11 cellular contexts compared by ENCODE assay signal in the genomic region with DNA sequence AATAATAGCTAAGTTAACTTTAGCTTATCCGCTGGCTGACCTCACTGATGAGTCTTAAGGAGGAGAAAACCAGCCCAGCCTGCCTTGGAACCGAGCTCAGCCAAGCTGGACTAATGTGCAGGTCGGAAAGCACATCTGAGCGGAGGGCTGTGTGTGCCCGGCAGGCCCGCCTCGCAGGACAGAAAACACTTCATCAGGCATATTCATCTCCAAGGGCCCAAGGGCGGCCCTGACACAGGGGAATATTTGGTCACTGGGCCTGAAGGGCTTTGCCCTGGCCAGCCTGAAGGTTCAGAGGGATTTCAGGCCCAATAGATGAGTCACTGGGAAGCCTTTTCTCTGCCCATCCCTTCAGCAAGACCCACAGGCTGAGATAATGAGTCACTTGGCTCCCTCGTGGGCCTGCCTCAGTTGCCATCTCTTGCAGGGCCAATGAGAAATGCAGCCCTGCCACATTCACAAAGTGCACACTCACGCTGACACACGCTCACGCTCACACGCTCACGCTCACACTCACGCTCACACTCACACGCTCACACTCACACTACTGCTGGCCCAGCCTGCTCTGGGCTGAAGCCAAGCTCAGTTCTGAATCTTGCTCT.
DNase-seq lines count a peak whose midpoint lies in the region; ATAC-seq and TF ChIP-seq lines count a peak whose summit lies in the region.
"Had no signal": no experiment of that assay in that cellular context is flagged by ENCODE, and none has a peak within 500 bp of the region (broad histone marks: within the 10 kb centered on the region; RNA-seq: fewer than 3 reads in every experiment).

No MANE protein-coding gene starts in this region.

- no peaks in the 10 kb centered on the region for H3K36me3 ChIP-seq in BLaER1 treated with 17β-estradiol and CSF1 and Interleukin-3, amounts not matched to agents 10 nM and 100 nM
- H3K36me3 ChIP-seq in osteoblast (ENCODE audit: insufficient read depth, low read length) = no peaks in the 10 kb centered on the region

- intact Hi-C loops in dendritic cell treated with granulocyte-macrophage colony-stimulating factor and Interleukin-4, amounts not matched to agents 40 ng/mL and 50 ng/mL, for 4 days (cut with micrococcal nuclease) = no loop called here

- no peaks in the 10 kb centered on the region for H3K9me3 Mint-ChIP-seq in dendritic cell treated with granulocyte-macrophage colony-stimulating factor and Interleukin-4, amounts not matched to agents 40 ng/mL and 50 ng/mL, for 4 days
- H3K9me3 Mint-ChIP-seq in type B pancreatic cell = no peaks in the 10 kb centered on the region

- peaks cover 0 to 9% (median 0%) of the 10 kb centered on the region in 11 experiments; a peak in 2 of 22 replicates for H4K20me1 ChIP-seq in BLaER1 treated with 17β-estradiol and CSF1 and Interleukin-3, amounts not matched to agents 10 nM and 100 nM
- H4K20me1 ChIP-seq in osteoblast (ENCODE audit: insufficient read depth, low read length) = no peaks in the 10 kb centered on the region

- H3K27ac ChIP-seq in BLaER1 treated with 17β-estradiol and CSF1 and Interleukin-3, amounts not matched to agents 10 nM and 100 nM = no peak overlapping the region
- peak overlapping the region; percentile 82 for H3K27ac ChIP-seq in osteoblast (ENCODE audit: low read depth, low read length)
- H3K27ac ChIP-seq: SK-N-MC had no signal

- H3K36me3 Mint-ChIP-seq in dendritic cell treated with granulocyte-macrophage colony-stimulating factor and Interleukin-4, amounts not matched to agents 40 ng/mL and 50 ng/mL, for 4 days (ENCODE audit: low read depth) = no peaks in the 10 kb centered on the region
- H3K36me3 Mint-ChIP-seq in type B pancreatic cell = peaks cover 10% of the 10 kb centered on the region

- no peak for ATAC-seq in GM21526 (IDR thresholded peaks at IDR 0.05; ENCODE audit: low FRiP score, unreplicated experiment)

- no peak overlapping the region for H3K4me3 Mint-ChIP-seq in dendritic cell treated with granulocyte-macrophage colony-stimulating factor and Interleukin-4, amounts not matched to agents 40 ng/mL and 50 ng/mL, for 4 days
- H3K4me3 Mint-ChIP-seq in type B pancreatic cell = no peak overlapping the region

- peak overlapping the region; percentile 59 for H3K27ac Mint-ChIP-seq in dendritic cell treated with granulocyte-macrophage colony-stimulating factor and Interleukin-4, amounts not matched to agents 40 ng/mL and 50 ng/mL, for 4 days
- no peak overlapping the region for H3K27ac Mint-ChIP-seq in type B pancreatic cell

- TF ChIP-seq POLR2A in erythroblast (IDR thresholded peaks at IDR 0.05; ENCODE audit: low read length) = no peak

- H3K27me3 Mint-ChIP-seq in dendritic cell treated with granulocyte-macrophage colony-stimulating factor and Interleukin-4, amounts not matched to agents 40 ng/mL and 50 ng/mL, for 4 days = peaks cover 3% of the 10 kb centered on the region
- peaks cover 8% of the 10 kb centered on the region for H3K27me3 Mint-ChIP-seq in type B pancreatic cell

- H3K4me3 ChIP-seq in BLaER1 treated with 17β-estradiol and CSF1 and Interleukin-3, amounts not matched to agents 10 nM and 100 nM = no peak overlapping the region
- H3K4me3 ChIP-seq in osteoblast (ENCODE audit: insufficient read depth, low read length) = no peak overlapping the region
- H3K4me3 ChIP-seq: SK-N-MC had no signal

- no peak overlapping the region; a peak in 1 of 22 replicates for H3K9ac ChIP-seq in BLaER1 treated with 17β-estradiol and CSF1 and Interleukin-3, amounts not matched to agents 10 nM and 100 nM

- peak overlapping the region; percentile 7 for H2AFZ ChIP-seq in osteoblast (ENCODE audit: low read length)

- peaks cover 69% of the 10 kb centered on the region for H3K4me1 Mint-ChIP-seq in dendritic cell treated with granulocyte-macrophage colony-stimulating factor and Interleukin-4, amounts not matched to agents 40 ng/mL and 50 ng/mL, for 4 days (ENCODE audit: low read depth)
- peaks cover 6% of the 10 kb centered on the region for H3K4me1 Mint-ChIP-seq in type B pancreatic cell (ENCODE audit: unreplicated experiment)

- peaks cover 0 to 5% (median 0%) of the 10 kb centered on the region in 11 experiments; a peak in 4 of 22 replicates for H3K27me3 ChIP-seq in BLaER1 treated with 17β-estradiol and CSF1 and Interleukin-3, amounts not matched to agents 10 nM and 100 nM
- no peaks in the 10 kb centered on the region for H3K27me3 ChIP-seq in osteoblast (ENCODE audit: insufficient read depth, low read length)

- no peaks in the 10 kb centered on the region for H3K79me2 ChIP-seq in osteoblast (ENCODE audit: insufficient read depth, low read length)

- peak; percentile 96 for DNase-seq in M059J (ENCODE audit: low read depth)
- peak; percentile 97 for DNase-seq in osteoblast (ENCODE audit: insufficient read length, low spot score, missing footprints)
- no peak for DNase-seq in type B pancreatic cell (ENCODE audit: extremely low spot score, unreplicated experiment)
- no peak for DNase-seq in HUDEP-2 (lab: John Stamatoyannopoulos, UW; ENCODE audit: unreplicated experiment in 76 of 76)
- DNase-seq in erythroblast (lab: John Stamatoyannopoulos, UW) = no peak
- DNase-seq: NCI-H510A treated with DMSO at 0.1 percent for 48 hours, retina had no signal

- peaks cover 0 to 11% (median 0%) of the 10 kb centered on the region in 11 experiments; a peak in 2 of 22 replicates for H3K9me3 ChIP-seq in BLaER1 treated with 17β-estradiol and CSF1 and Interleukin-3, amounts not matched to agents 10 nM and 100 nM (replicated peaks in 1 of 11)
- no peaks in the 10 kb centered on the region for H3K9me3 ChIP-seq in osteoblast (ENCODE audit: low read depth, low read length)

- peaks cover 56 to 76% (median 68%) of the 10 kb centered on the region in 10 experiments for H3K4me1 ChIP-seq in BLaER1 treated with 17β-estradiol and CSF1 and Interleukin-3, amounts not matched to agents 10 nM and 100 nM
- H3K4me1 ChIP-seq in osteoblast (ENCODE audit: insufficient read depth, low read length) = peaks cover 47% of the 10 kb centered on the region

- TF ChIP-seq CTCF in osteoblast (IDR thresholded peaks at IDR 0.05; ENCODE audit: extremely low read depth, low read depth, low read length) (no peak), type B pancreatic cell (conservative IDR thresholded peaks at IDR 0.05) (no peak)

- H3K4me2 ChIP-seq in BLaER1 treated with 17β-estradiol and CSF1 and Interleukin-3, amounts not matched to agents 10 nM and 100 nM = peak overlapping the region in 9 of 11 experiments; percentile 6 to 77 (median 53); a peak in 12 of 22 replicates
- H3K4me2 ChIP-seq in osteoblast (ENCODE audit: insufficient read depth, low read length) = peak overlapping the region; percentile 15

Comparison
In these comparisons a context has a peak if more than half of its experiments do, and no peak if none do; other contexts are left out.
1. DNase-seq: peak in M059J (single experiment) and osteoblast (single experiment); none in type B pancreatic cell (single experiment), HUDEP-2 (0 of 76) and erythroblast (0 of 2).